24 cellular contexts compared by ENCODE assay signal in the genomic region with DNA sequence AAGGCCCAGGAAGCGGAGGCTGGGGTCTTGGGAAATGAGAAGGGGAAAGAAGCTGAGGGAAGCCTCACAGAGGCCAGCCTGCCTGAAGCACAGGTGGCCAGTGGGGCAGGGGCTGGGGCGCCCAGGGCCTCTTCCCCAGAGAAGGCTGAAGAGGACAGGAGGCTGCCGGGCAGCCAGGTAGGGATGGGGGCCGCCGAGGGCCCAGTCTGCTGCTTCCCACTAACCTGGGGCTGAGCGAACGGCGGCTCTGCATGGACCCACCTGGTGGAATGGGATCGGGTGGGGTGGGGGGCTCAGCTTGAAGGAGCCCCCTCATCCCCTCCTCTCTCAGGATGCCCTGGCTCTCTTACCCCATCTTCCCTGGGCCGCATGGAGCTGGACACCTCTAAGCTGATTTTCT. TPM values are rescaled to one million over a fixed set of nuclear protein-coding genes. Genes with fewer than 3 reads are reported as not detected.
DNase-seq lines count a peak whose midpoint lies in the region; ATAC-seq and TF ChIP-seq lines count a peak whose summit lies in the region.
"Had no signal": no experiment of that assay in that cellular context is flagged by ENCODE, and none has a peak within 500 bp of the region (broad histone marks: within the 10 kb centered on the region; RNA-seq: fewer than 3 reads in every experiment).

No MANE protein-coding gene starts in this region.

- no peak overlapping the region for H3K4me3 ChIP-seq in gastroesophageal sphincter
- H3K4me3 ChIP-seq in sigmoid colon = no peak overlapping the region
- H3K4me3 ChIP-seq: smooth muscle cell, upper lobe of right lung had no signal

- peak overlapping the region in 3 of 4 donors; percentile 27 to 86 (median 80) for H3K27ac ChIP-seq in gastroesophageal sphincter
- H3K27ac ChIP-seq in sigmoid colon = peak overlapping the region in 3 of 4 donors; percentile 18 to 98 (median 81)
- H3K27ac ChIP-seq: upper lobe of right lung had no signal

- POLR2A ChIA-PET in activated CD4-positive, alpha-beta T cell treated with anti-CD3 and anti-CD28 coated beads for 36 hours (lab: Charles Lee) = no interaction called here
- POLR2A ChIA-PET in T-cell (lab: Charles Lee) = no interaction called here

- H3K9me3 ChIP-seq in gastroesophageal sphincter = no peaks in the 10 kb centered on the region
- no peaks in the 10 kb centered on the region for H3K9me3 ChIP-seq in sigmoid colon
- H3K9me3 ChIP-seq: Caco-2, upper lobe of right lung had no signal

- TF ChIP-seq POLR2A in gastroesophageal sphincter (IDR thresholded peaks at IDR 0.05) (no peak), sigmoid colon (IDR thresholded peaks at IDR 0.05) (no peak)

- 50 to 91% methylated on average over 2 to 4 of the region's 10 CpGs for WGBS in gastroesophageal sphincter (ENCODE audit: low coverage in 1 of 2), 2 donors
- WGBS in sigmoid colon, 2 donors = 91 to 93% methylated on average over 10 of the region's 10 CpGs

- DNase-seq in activated CD4-positive, alpha-beta T cell treated with anti-CD3 and anti-CD28 coated beads for 36 hours = no peak
- DNase-seq in activated CD4-positive, alpha-beta T cell treated with anti-CD3 and anti-CD28 coated beads, Interleukin-2, amount 50 U/mL, for 1 hour = no peak
- no peak for DNase-seq in T-cell
- no peak for DNase-seq in sigmoid colon
- DNase-seq in Calu3 = no peak
- no peak for DNase-seq in islet precursor cell
- DNase-seq in NCI-H2196 (lab: John Stamatoyannopoulos, UW; ENCODE audit: unreplicated experiment) = no peak
- DNase-seq: 8988T; activated CD4-positive, CD25-positive, alpha-beta regulatory T cell; activated effector memory CD4-positive, alpha-beta T cell treated with anti-CD3 and anti-CD28 coated beads, Interleukin-2, amount 50 U/mL, for 16 hours; amniotic stem cell; Caco-2; head of caudate nucleus; KG1; left colon; NCI-H1694; NCI-H2227 treated with DMSO at 0.1 percent for 48 hours; NCI-H748 treated with DMSO at 0.1 percent for 48 hours; stimulated activated CD4-positive, alpha-beta T cell treated with anti-CD3 and anti-CD28 coated beads, Interleukin-4, amount 100 ng/mL, for 1 hour; upper lobe of right lung had no signal

- no peak for ATAC-seq in activated CD4-positive, alpha-beta T cell treated with anti-CD3 and anti-CD28 coated beads for 36 hours
- no peak for ATAC-seq in T-cell (replicated peaks in 1 of 4)
- no peak for ATAC-seq in gastroesophageal sphincter
- ATAC-seq: left colon, SK-N-SH treated with all-trans-retinoic acid at 6 μM for 48 hours, upper lobe of right lung had no signal

- peaks cover 31% of the 10 kb centered on the region for H3K4me1 Mint-ChIP-seq in activated CD4-positive, alpha-beta T cell treated with anti-CD3 and anti-CD28 coated beads for 36 hours
- H3K4me1 Mint-ChIP-seq in T-cell (peaks cover 24 to 37% (median 36%) of the 10 kb centered on the region in 3 donors), Calu3 (ENCODE audit: low read depth, unreplicated experiment) (peaks cover 15% of the 10 kb centered on the region)

- TF ChIP-seq EP300 in gastroesophageal sphincter (IDR thresholded peaks at IDR 0.05) (no peak), sigmoid colon (IDR thresholded peaks at IDR 0.05) (no peak)

- H3K4me1 ChIP-seq in gastroesophageal sphincter = peaks cover 0 to 91% (median 30%) of the 10 kb centered on the region in 3 donors
- H3K4me1 ChIP-seq in sigmoid colon = peaks cover 0 to 75% (median 60%) of the 10 kb centered on the region in 4 donors
- H3K4me1 ChIP-seq: Caco-2 had no signal

- no peak overlapping the region for H3K4me3 Mint-ChIP-seq in activated CD4-positive, alpha-beta T cell treated with anti-CD3 and anti-CD28 coated beads for 36 hours
- H3K4me3 Mint-ChIP-seq in T-cell (no peak overlapping the region), Calu3 (ENCODE audit: low read depth, unreplicated experiment) (no peak overlapping the region)

- BruUV-seq in Calu3 (replicated peaks; lab: Mats Ljungman, UMichigan) = no TSS peak

- intact Hi-C loops in activated CD4-positive, alpha-beta T cell treated with anti-CD3 and anti-CD28 coated beads for 36 hours (cut with DNase I, micrococcal nuclease) = no loop called here
- intact Hi-C loops in sigmoid colon (cut with DNase I) (no loop called here), Calu3 (cut with micrococcal nuclease; ENCODE audit: unreplicated experiment) (no loop called here)

- H3K36me3 ChIP-seq in gastroesophageal sphincter (peaks cover 0 to 79% of the 10 kb centered on the region in 2 donors), sigmoid colon (peaks cover 45 to 78% (median 50%) of the 10 kb centered on the region in 4 donors)

- H3K27ac Mint-ChIP-seq in activated CD4-positive, alpha-beta T cell treated with anti-CD3 and anti-CD28 coated beads for 36 hours = peak overlapping the region; percentile 37
- H3K27ac Mint-ChIP-seq in T-cell (peak overlapping the region; percentile 61 to 67), Calu3 (ENCODE audit: unreplicated experiment) (no peak overlapping the region)

- H3K27me3 ChIP-seq in gastroesophageal sphincter (no peaks in the 10 kb centered on the region), sigmoid colon (no peaks in the 10 kb centered on the region)
- H3K27me3 ChIP-seq: upper lobe of right lung had no signal

- no peaks in the 10 kb centered on the region for H3K9me3 Mint-ChIP-seq in activated CD4-positive, alpha-beta T cell treated with anti-CD3 and anti-CD28 coated beads for 36 hours (ENCODE audit: low read depth)
- no peaks in the 10 kb centered on the region for H3K9me3 Mint-ChIP-seq in T-cell
- H3K9me3 Mint-ChIP-seq in Calu3 (ENCODE audit: low read depth, unreplicated experiment) = no peaks in the 10 kb centered on the region

- TF ChIP-seq CTCF in gastroesophageal sphincter (IDR thresholded peaks at IDR 0.05) (no peak), sigmoid colon (IDR thresholded peaks at IDR 0.05) (no peak), Calu3 (IDR thresholded peaks at IDR 0.05; ENCODE audit: unreplicated experiment) (no peak)

- peaks cover 62% of the 10 kb centered on the region for H3K36me3 Mint-ChIP-seq in activated CD4-positive, alpha-beta T cell treated with anti-CD3 and anti-CD28 coated beads for 36 hours (ENCODE audit: low read depth)
- H3K36me3 Mint-ChIP-seq in T-cell (peaks cover 20% of the 10 kb centered on the region), Calu3 (ENCODE audit: insufficient read depth, unreplicated experiment) (peaks cover 48% of the 10 kb centered on the region)

- CTCF ChIA-PET in activated CD4-positive, alpha-beta T cell treated with anti-CD3 and anti-CD28 coated beads for 36 hours (lab: Charles Lee) = interaction anchor here (1.1 to 1.8 kb wide), 2 partner anchors 10 to 12 kb away, joined by 3 to 5 read pairs; no protein-coding TSS in a partner anchor
- CTCF ChIA-PET in T-cell (lab: Charles Lee) (no interaction called here), Calu3 (lab: Charles Lee) (interaction anchor here (1.0 kb wide), 1 partner anchor 305 kb away, joined by 4 read pairs; the partner anchor contains the start of gene FIBP)

- no peaks in the 10 kb centered on the region for H3K27me3 Mint-ChIP-seq in activated CD4-positive, alpha-beta T cell treated with anti-CD3 and anti-CD28 coated beads for 36 hours
- H3K27me3 Mint-ChIP-seq in T-cell (no peaks in the 10 kb centered on the region), Calu3 (ENCODE audit: unreplicated experiment) (no peaks in the 10 kb centered on the region)

RNA-seq across cellular contexts. Expression of gene EHBP1L1, which starts 7.7 kb away (rescaled TPM):
- total RNA-seq in activated CD4-positive, alpha-beta T cell treated with anti-CD3 and anti-CD28 coated beads for 36 hours = 10 to 100 TPM; 88.3 to 98.8 TPM
- total RNA-seq in T-cell = 100 to 1,000 TPM; 115 to 170 (median 150) TPM
- total RNA-seq in gastroesophageal sphincter = 100 to 1,000 TPM; 172 to 329 (median 202) TPM
- total RNA-seq in sigmoid colon = 100 to 1,000 TPM; 148 to 366 (median 194) TPM
- polyA plus RNA-seq in sigmoid colon = 10 to 100 TPM; 31.2 to 71.2 (median 71.2) TPM
- total RNA-seq in Calu3 (2022) = 73.7 and 81.0 TPM in 2 replicates

RNA-seq across cellular contexts. Expression of gene FAM89B, which starts 11.3 kb away (rescaled TPM):
- 10 to 100 TPM; 12.8 to 22.7 TPM for total RNA-seq in activated CD4-positive, alpha-beta T cell treated with anti-CD3 and anti-CD28 coated beads for 36 hours
- total RNA-seq in T-cell (10 to 100 TPM; 36.3 to 72.9 (median 69.3) TPM), gastroesophageal sphincter (10 to 100 TPM; 36.6 to 68.3 (median 55.0) TPM), sigmoid colon (10 to 100 TPM; 61.2 to 96.7 (median 91.6) TPM), Calu3 (2022) (29.8 and 30.6 TPM in 2 replicates)
- 10 to 100 TPM; 34.0 to 63.3 (median 38.4) TPM for polyA plus RNA-seq in sigmoid colon

RNA-seq across cellular contexts. Expression of gene KCNK7, which starts 12.0 kb away (rescaled TPM):
- under 1 TPM; 0.27 to 0.37 TPM for total RNA-seq in activated CD4-positive, alpha-beta T cell treated with anti-CD3 and anti-CD28 coated beads for 36 hours
- 1 to 10 TPM; 2.3 to 8.0 (median 3.6) TPM for total RNA-seq in T-cell
- total RNA-seq in gastroesophageal sphincter = 1 to 10 TPM in 1 of 4 donors, under 1 TPM in 2, not detected in 1; 0.40 to 1.5 (median 0.93) TPM
- under 1 TPM in 2 of 4 donors, not detected in 2; 0.54 to 0.71 TPM for total RNA-seq in sigmoid colon
- polyA plus RNA-seq in sigmoid colon = 1 to 10 TPM in 1 of 3 donors, not detected in 2; 1.4 TPM
- 1.2 and 1.4 TPM in 2 replicates for total RNA-seq in Calu3 (2022)
- total RNA-seq: Daoy, smooth muscle cell had no signal
- polyA plus RNA-seq: smooth muscle cell had no signal

RNA-seq across cellular contexts. Expression of gene ZNRD2, which starts 13.3 kb away (rescaled TPM):
- total RNA-seq in activated CD4-positive, alpha-beta T cell treated with anti-CD3 and anti-CD28 coated beads for 36 hours = 10 to 100 TPM; 50.7 to 56.4 TPM
- total RNA-seq in T-cell (10 to 100 TPM; 32.5 to 36.9 (median 34.5) TPM), gastroesophageal sphincter (10 to 100 TPM; 38.4 to 73.5 (median 43.5) TPM), sigmoid colon (10 to 100 TPM; 24.9 to 61.0 (median 58.5) TPM), Calu3 (2022) (40.7 and 45.3 TPM in 2 replicates)
- 10 to 100 TPM; 30.7 to 52.6 (median 36.6) TPM for polyA plus RNA-seq in sigmoid colon

RNA-seq across cellular contexts. Expression of gene LTBP3, which starts 25.4 kb away (rescaled TPM):
- total RNA-seq in activated CD4-positive, alpha-beta T cell treated with anti-CD3 and anti-CD28 coated beads for 36 hours = 10 to 100 TPM; 57.8 to 72.7 TPM
- 100 to 1,000 TPM; 200 to 364 (median 284) TPM for total RNA-seq in T-cell
- 100 to 1,000 TPM in 3 of 4 donors, 10 to 100 TPM in 1; 90.6 to 173 (median 139) TPM for total RNA-seq in gastroesophageal sphincter
- 100 to 1,000 TPM in 2 of 4 donors, 10 to 100 TPM in 2; 79.6 to 268 (median 117) TPM for total RNA-seq in sigmoid colon
- 10 to 100 TPM in 1 of 3 donors, 1 to 10 TPM in 2; 3.9 to 34.0 (median 9.6) TPM for polyA plus RNA-seq in sigmoid colon
- 166 and 169 TPM in 2 replicates for total RNA-seq in Calu3 (2022)

Comparison
In these comparisons a context has a peak if more than half of its experiments do, and no peak if none do; other contexts are left out.
1. CTCF ChIA-PET loops: an anchor here in activated CD4-positive, alpha-beta T cell treated with anti-CD3 and anti-CD28 coated beads for 36 hours (1.1 to 1.8 kb wide) and Calu3 (1.0 kb wide); none called in T-cell.